Comparison of ENCODE assay signal across 28 cellular contexts in genomic region chr20:1308067-1308701, GRCh38.
"Had no signal": no experiment of that assay in that cellular context is flagged by ENCODE, and none has a peak within 500 bp of the region (broad histone marks: within the 10 kb centered on the region; RNA-seq: fewer than 3 reads in every experiment).

No MANE protein-coding gene starts in this region.

- H3K27me3 ChIP-seq: adrenal gland, body of pancreas, colonic mucosa, gastrocnemius medialis, uterus had no signal

- H3K4me3 Mint-ChIP-seq: activated CD4-positive, alpha-beta memory T cell treated with anti-CD3 and anti-CD28 coated beads, Interleukin-2, amount 10 ng/mL, durations not matched to agents 7 days and 5 days; activated CD4-positive, alpha-beta T cell treated with anti-CD3 and anti-CD28 coated beads, Interleukin-2, amount 10 ng/mL, durations not matched to agents 24 days and 14 days; activated naive CD4-positive, alpha-beta T cell treated with anti-CD3 and anti-CD28 coated beads, Interleukin-2, amount 50 U/mL, for 24 hours; activated T-cell treated with anti-CD3 and anti-CD28 coated beads, Interleukin-2, amount 50 U/mL, for 24 hours; nephron progenitor cell; stimulated activated memory B cell treated with anti-CD40 and anti-IgM and Interleukin-4, amounts not matched to agents 10 μg/mL and 1 μg/mL and 100 μg/mL, for 72 hours; stimulated activated naive CD8-positive, alpha-beta T cell treated with anti-CD3 and anti-CD28 coated beads, Interleukin-15, amount 100 ng/mL, for 72 hours; type B pancreatic cell had no signal

- H3K27ac ChIP-seq: adrenal gland, body of pancreas, cardiac muscle cell, colonic mucosa, gastrocnemius medialis, left ventricle myocardium inferior, uterus, WERI-Rb-1 had no signal

- H3K36me3 ChIP-seq: adrenal gland, cardiac muscle cell, gastrocnemius medialis, uterus, WERI-Rb-1 had no signal

- DNase-seq: activated CD4-positive, alpha-beta memory T cell treated with anti-CD3 and anti-CD28 coated beads, Interleukin-2, amount 10 ng/mL, durations not matched to agents 7 days and 5 days; activated CD4-positive, alpha-beta T cell treated with anti-CD3 and anti-CD28 coated beads, Interleukin-2, amount 10 ng/mL, durations not matched to agents 24 days and 14 days; activated CD4-positive, CD25-positive, alpha-beta regulatory T cell treated with anti-CD3 and anti-CD28 coated beads, Interleukin-2, amount 50 U/mL, for 72 hours; activated CD8-positive, alpha-beta memory T cell treated with anti-CD3 and anti-CD28 coated beads, Interleukin-2, amount 50 U/mL, for 48 hours; activated gamma-delta T cell treated with Interleukin-2 at 50 U/mL for 16 hours; activated T-cell treated with anti-CD3 and anti-CD28 coated beads, Interleukin-2, amount 50 U/mL, for 24 hours; adrenal gland; body of pancreas; cerebellar nuclear complex; colonic mucosa; effector memory CD4-positive, alpha-beta T cell; gastrocnemius medialis; glutamatergic neuron; left ventricle myocardium inferior; nephron progenitor cell; occipital lobe; right cardiac atrium; stimulated activated CD4-positive, alpha-beta T cell treated with anti-CD3 and anti-CD28 coated beads, Interleukin-4, amount 100 ng/mL, for 24 hours; stimulated activated naive CD8-positive, alpha-beta T cell treated with anti-CD3 and anti-CD28 coated beads, Interleukin-15, amount 100 ng/mL, for 72 hours; substantia nigra; T-helper 9 cell; uterus; WERI-Rb-1 had no signal

- H3K4me1 ChIP-seq: colonic mucosa had no signal

- H3K4me3 ChIP-seq: adrenal gland, body of pancreas, cardiac muscle cell, colonic mucosa, gastrocnemius medialis, left ventricle myocardium inferior, mucosa of descending colon, uterus had no signal

- H3K9me3 Mint-ChIP-seq: activated CD4-positive, alpha-beta memory T cell treated with anti-CD3 and anti-CD28 coated beads, Interleukin-2, amount 10 ng/mL, durations not matched to agents 7 days and 5 days; activated CD4-positive, alpha-beta T cell treated with anti-CD3 and anti-CD28 coated beads, Interleukin-2, amount 10 ng/mL, durations not matched to agents 24 days and 14 days; activated naive CD4-positive, alpha-beta T cell treated with anti-CD3 and anti-CD28 coated beads, Interleukin-2, amount 50 U/mL, for 24 hours; activated T-cell treated with anti-CD3 and anti-CD28 coated beads, Interleukin-2, amount 50 U/mL, for 24 hours; nephron progenitor cell; stimulated activated memory B cell treated with anti-CD40 and anti-IgM and Interleukin-4, amounts not matched to agents 10 μg/mL and 1 μg/mL and 100 μg/mL, for 72 hours; stimulated activated naive CD8-positive, alpha-beta T cell treated with anti-CD3 and anti-CD28 coated beads, Interleukin-15, amount 100 ng/mL, for 72 hours; type B pancreatic cell had no signal

- H3K36me3 Mint-ChIP-seq: type B pancreatic cell had no signal

- H3K27me3 Mint-ChIP-seq: activated CD4-positive, alpha-beta memory T cell treated with anti-CD3 and anti-CD28 coated beads, Interleukin-2, amount 10 ng/mL, durations not matched to agents 7 days and 5 days; activated CD4-positive, alpha-beta T cell treated with anti-CD3 and anti-CD28 coated beads, Interleukin-2, amount 10 ng/mL, durations not matched to agents 24 days and 14 days; activated naive CD4-positive, alpha-beta T cell treated with anti-CD3 and anti-CD28 coated beads, Interleukin-2, amount 50 U/mL, for 24 hours; activated T-cell treated with anti-CD3 and anti-CD28 coated beads, Interleukin-2, amount 50 U/mL, for 24 hours; stimulated activated memory B cell treated with anti-CD40 and anti-IgM and Interleukin-4, amounts not matched to agents 10 μg/mL and 1 μg/mL and 100 μg/mL, for 72 hours; stimulated activated naive CD8-positive, alpha-beta T cell treated with anti-CD3 and anti-CD28 coated beads, Interleukin-15, amount 100 ng/mL, for 72 hours; type B pancreatic cell had no signal

- H3K27ac Mint-ChIP-seq: activated CD4-positive, alpha-beta memory T cell treated with anti-CD3 and anti-CD28 coated beads, Interleukin-2, amount 10 ng/mL, durations not matched to agents 7 days and 5 days; activated CD4-positive, alpha-beta T cell treated with anti-CD3 and anti-CD28 coated beads, Interleukin-2, amount 10 ng/mL, durations not matched to agents 24 days and 14 days; activated naive CD4-positive, alpha-beta T cell treated with anti-CD3 and anti-CD28 coated beads, Interleukin-2, amount 50 U/mL, for 24 hours; activated T-cell treated with anti-CD3 and anti-CD28 coated beads, Interleukin-2, amount 50 U/mL, for 24 hours; stimulated activated memory B cell treated with anti-CD40 and anti-IgM and Interleukin-4, amounts not matched to agents 10 μg/mL and 1 μg/mL and 100 μg/mL, for 72 hours; type B pancreatic cell had no signal

- ATAC-seq: body of pancreas; gastrocnemius medialis; right cardiac atrium; stimulated activated memory B cell treated with anti-CD40 and anti-IgM and Interleukin-4, amounts not matched to agents 10 μg/mL and 1 μg/mL and 100 μg/mL, for 72 hours; stimulated activated naive CD8-positive, alpha-beta T cell treated with anti-CD3 and anti-CD28 coated beads, Interleukin-15, amount 100 ng/mL, for 72 hours had no signal

- H3K9me3 ChIP-seq: adrenal gland, body of pancreas, colonic mucosa, gastrocnemius medialis, left ventricle myocardium inferior, mucosa of descending colon, uterus had no signal

- H3K4me1 Mint-ChIP-seq: activated CD4-positive, alpha-beta memory T cell treated with anti-CD3 and anti-CD28 coated beads, Interleukin-2, amount 10 ng/mL, durations not matched to agents 7 days and 5 days; activated CD4-positive, alpha-beta T cell treated with anti-CD3 and anti-CD28 coated beads, Interleukin-2, amount 10 ng/mL, durations not matched to agents 24 days and 14 days; activated naive CD4-positive, alpha-beta T cell treated with anti-CD3 and anti-CD28 coated beads, Interleukin-2, amount 50 U/mL, for 24 hours had no signal
